In genomic region chr20:53692465-53693067, GRCh38 we compare ENCODE assay signal across 9 cellular contexts.
DNase-seq lines count a peak whose midpoint lies in the region; ATAC-seq and TF ChIP-seq lines count a peak whose summit lies in the region.
"Had no signal": no experiment of that assay in that cellular context is flagged by ENCODE, and none has a peak within 500 bp of the region (broad histone marks: within the 10 kb centered on the region; RNA-seq: fewer than 3 reads in every experiment).

No MANE protein-coding gene starts in this region.

- H3K9me3 ChIP-seq in PC-3 (ENCODE audit: low read length): no peaks in the 10 kb centered on the region
- no peaks in the 10 kb centered on the region for H3K9me3 ChIP-seq in BE2C
- H3K9me3 ChIP-seq: tibial nerve had no signal

- no peak overlapping the region for H2AFZ ChIP-seq in PC-3 (ENCODE audit: low read length)

- DNase-seq in GM04504 (ENCODE audit: low read depth): peak; percentile 95
- peak; percentile 74 for DNase-seq in PC-3
- DNase-seq in fibroblast of mammary gland (ENCODE audit: low read depth): peak; percentile 94
- peak; percentile 71 for DNase-seq in pulmonary artery endothelial cell (ENCODE audit: low read depth, low spot score)
- no peak for DNase-seq in NCI-H1092 (lab: John Stamatoyannopoulos, UW)
- DNase-seq in activated CD4-positive, CD25-positive, alpha-beta regulatory T cell (lab: John Stamatoyannopoulos, UW): no peak
- DNase-seq in SK-N-DZ (ENCODE audit: low spot score): no peak
- no peak for DNase-seq in BE2C

- peaks cover 36% of the 10 kb centered on the region for H3K4me1 ChIP-seq in PC-3 (ENCODE audit: insufficient read depth, low read length)
- H3K4me1 ChIP-seq in BE2C: peaks cover 4% of the 10 kb centered on the region; the same call in 1 of the 2 replicates
- H3K4me1 ChIP-seq: tibial nerve had no signal

- H3F3A ChIP-seq in PC-3 (ENCODE audit: low read length, unreplicated experiment): no peaks in the 10 kb centered on the region

- H3K36me3 ChIP-seq in PC-3 (ENCODE audit: low read depth, low read length) (no peaks in the 10 kb centered on the region), BE2C (no peaks in the 10 kb centered on the region)
- H3K36me3 ChIP-seq: tibial nerve had no signal

- TF ChIP-seq CTCF in PC-3 (conservative IDR thresholded peaks at IDR 0.05; ENCODE audit: low read depth, low read length) (no peak), fibroblast of mammary gland (conservative IDR thresholded peaks at IDR 0.05; ENCODE audit: control insufficient read depth, insufficient read depth, low read depth, low read length) (no peak), BE2C (IDR thresholded peaks at IDR 0.05; ENCODE audit: low read depth, low read length) (no peak)

- BruUV-seq in PC-3 (replicated peaks; lab: Mats Ljungman, UMichigan): no TSS peak

- H3K4me3 ChIP-seq in PC-3 (ENCODE audit: low read length): no peak overlapping the region
- no peak overlapping the region for H3K4me3 ChIP-seq in fibroblast of mammary gland (ENCODE audit: control insufficient read depth, low read depth, low read length)
- no peak overlapping the region for H3K4me3 ChIP-seq in BE2C (ENCODE audit: low read depth, low read length)
- H3K4me3 ChIP-seq: tibial nerve had no signal

- no peaks in the 10 kb centered on the region for H3K9me2 ChIP-seq in PC-3 (replicated peaks; ENCODE audit: low read length)

- intact Hi-C loops in PC-3 (cut with micrococcal nuclease): loop anchor here (5.0 kb wide), 2 partner anchors 35 to 45 kb away; no protein-coding TSS in a partner anchor

- H3K27me3 ChIP-seq in PC-3 (ENCODE audit: low read length): no peaks in the 10 kb centered on the region
- H3K27me3 ChIP-seq in BE2C: no peaks in the 10 kb centered on the region
- H3K27me3 ChIP-seq: tibial nerve had no signal

- no peaks in the 10 kb centered on the region for H3K79me2 ChIP-seq in PC-3 (ENCODE audit: low read length)

- H3K9ac ChIP-seq in PC-3 (ENCODE audit: low read length): no peak overlapping the region

- ATAC-seq in PC-3: peak; percentile 16; the same call in 1 of the 2 replicates

- H3K4me2 ChIP-seq in PC-3 (ENCODE audit: low read length): no peak overlapping the region

- POLR2A ChIA-PET in PC-3 (lab: Charles Lee; ENCODE audit: unreplicated experiment): interaction anchor here (0.5 to 0.6 kb wide), 2 partner anchors 15 to 81 kb away, joined by 3 to 13 read pairs; no protein-coding TSS in a partner anchor

- H3K27ac ChIP-seq in PC-3 (ENCODE audit: low read length): no peak overlapping the region
- H3K27ac ChIP-seq: tibial nerve had no signal

- no peaks in the 10 kb centered on the region for H4K20me1 ChIP-seq in PC-3 (ENCODE audit: low read length)

- CTCF ChIA-PET in PC-3 (lab: Charles Lee): no interaction called here

Comparison
In these comparisons a context has a peak if more than half of its experiments do, and no peak if none do; other contexts are left out.
1. DNase-seq: peak in GM04504 (single experiment), PC-3 (single experiment), fibroblast of mammary gland (single experiment) and pulmonary artery endothelial cell (single experiment); none in NCI-H1092 (single experiment), activated CD4-positive, CD25-positive, alpha-beta regulatory T cell (0 of 4), SK-N-DZ (single experiment) and BE2C (single experiment).